In genomic region chr5:10565785-10566506, GRCh38 we compare ENCODE assay signal across 8 cellular contexts. TPM values are rescaled to one million over a fixed set of nuclear protein-coding genes. Genes with fewer than 3 reads are reported as not detected.
DNase-seq lines count a peak whose midpoint lies in the region; ATAC-seq, FAIRE-seq and TF ChIP-seq lines count a peak whose summit lies in the region.

No MANE protein-coding gene starts in this region.

- peaks cover 8% of the 10 kb centered on the region for H3K27me3 Mint-ChIP-seq in activated T-helper 1 cell treated with anti-CD3 and anti-CD28 coated beads, Interleukin-12 subunit alpha, Interleukin-12 subunit beta, Interleukin-2, Interleukin-4 antibody, amounts not matched to agents 30 ng/mL and 10 ng/mL and 1 ng/mL, durations not matched to agents 14 hours and 24 hours and 36 hours (ENCODE audit: insufficient read depth)

- H3K9ac ChIP-seq in GM23248, result peak overlapping the region; percentile 79; the same call in 1 of the 2 replicates

- no peak for TF ChIP-seq CTCF in A549 (IDR thresholded peaks at IDR 0.05)
- TF ChIP-seq CTCF in left lung (IDR thresholded peaks at IDR 0.05), result no peak

- H4K20me1 ChIP-seq in GM23248 (ENCODE audit: insufficient read depth), result no peaks in the 10 kb centered on the region

- no peak overlapping the region for H2AFZ ChIP-seq in GM23248

- H3K4me1 Mint-ChIP-seq in activated T-helper 1 cell treated with anti-CD3 and anti-CD28 coated beads, Interleukin-12 subunit alpha, Interleukin-12 subunit beta, Interleukin-2, Interleukin-4 antibody, amounts not matched to agents 30 ng/mL and 10 ng/mL and 1 ng/mL, durations not matched to agents 14 hours and 24 hours and 36 hours (ENCODE audit: low read depth), result peaks cover 43% of the 10 kb centered on the region

- peaks cover 30% of the 10 kb centered on the region for H3K79me2 ChIP-seq in GM23248 (ENCODE audit: insufficient read depth)

- H3K27ac Mint-ChIP-seq in activated T-helper 1 cell treated with anti-CD3 and anti-CD28 coated beads, Interleukin-12 subunit alpha, Interleukin-12 subunit beta, Interleukin-2, Interleukin-4 antibody, amounts not matched to agents 30 ng/mL and 10 ng/mL and 1 ng/mL, durations not matched to agents 14 hours and 24 hours and 36 hours, result peak overlapping the region; percentile 89

- H3K36me3 Mint-ChIP-seq in activated T-helper 1 cell treated with anti-CD3 and anti-CD28 coated beads, Interleukin-12 subunit alpha, Interleukin-12 subunit beta, Interleukin-2, Interleukin-4 antibody, amounts not matched to agents 30 ng/mL and 10 ng/mL and 1 ng/mL, durations not matched to agents 14 hours and 24 hours and 36 hours (ENCODE audit: low read depth), result peaks cover 9% of the 10 kb centered on the region

- TF ChIP-seq POLR2A in A549 (IDR thresholded peaks at IDR 0.05; ENCODE audit: low read length), result no peak

- H3K36me3 ChIP-seq in GM23248 (ENCODE audit: low read depth), result no peaks in the 10 kb centered on the region
- H3K36me3 ChIP-seq in left lung, result no peaks in the 10 kb centered on the region

- peak overlapping the region; percentile 95 for H3K4me3 Mint-ChIP-seq in activated T-helper 1 cell treated with anti-CD3 and anti-CD28 coated beads, Interleukin-12 subunit alpha, Interleukin-12 subunit beta, Interleukin-2, Interleukin-4 antibody, amounts not matched to agents 30 ng/mL and 10 ng/mL and 1 ng/mL, durations not matched to agents 14 hours and 24 hours and 36 hours

- H3F3A ChIP-seq in GM23248 (ENCODE audit: insufficient read depth), result no peaks in the 10 kb centered on the region

- no peak for FAIRE-seq in A549 (lab: Jason Lieb, UNC)

- H3K4me3 ChIP-seq in A549, result peak overlapping the region; percentile 89
- peak overlapping the region; percentile 79 for H3K4me3 ChIP-seq in GM23248
- H3K4me3 ChIP-seq in left lung, result peak overlapping the region; percentile 61 to 81

- WGBS in A549 (ENCODE audit: missing lambda C conversion rate), result 44% methylated on average over 10 of the region's 11 CpGs
- 34 to 36% methylated on average over 11 of the region's 11 CpGs for WGBS in GM23248 (ENCODE audit: low coverage in 1 of 2, low lambda C conversion rate in 2 of 2, missing lambda C conversion rate in 2 of 2), 2 experiments

- no peaks in the 10 kb centered on the region for H3K27me3 ChIP-seq in GM23248 (replicated peaks; ENCODE audit: insufficient read depth)
- H3K27me3 ChIP-seq in left lung, result peaks cover 26 to 44% of the 10 kb centered on the region in 2 donors

- H3K9me3 ChIP-seq in A549, result no peaks in the 10 kb centered on the region
- no peaks in the 10 kb centered on the region for H3K9me3 ChIP-seq in GM23248 (ENCODE audit: low read depth)
- no peaks in the 10 kb centered on the region for H3K9me3 ChIP-seq in left lung

- POLR2A ChIA-PET in A549 (lab: Yijun Ruan, JAX), result no interaction called here

- no peak for TF ChIP-seq RAD21 in A549 (conservative IDR thresholded peaks at IDR 0.05 in 1 of 2, IDR thresholded peaks at IDR 0.05 in 1 of 2)

- TF ChIP-seq EP300 in A549 (IDR thresholded peaks at IDR 0.05), result no peak

- peak in 1 of 2 experiments; percentile 2; a peak in 2 of 6 replicates for ATAC-seq in A549
- ATAC-seq in left lung, result no peak
- ATAC-seq in HG03460 (IDR thresholded peaks at IDR 0.05; ENCODE audit: unreplicated experiment), result no peak

- no peaks in the 10 kb centered on the region for H3K9me2 ChIP-seq in GM23248 (ENCODE audit: insufficient read depth)

- intact Hi-C loops in activated T-helper 1 cell treated with anti-CD3 and anti-CD28 coated beads, Interleukin-12 subunit alpha, Interleukin-12 subunit beta, Interleukin-2, Interleukin-4 antibody, amounts not matched to agents 30 ng/mL and 10 ng/mL and 1 ng/mL, durations not matched to agents 14 hours and 24 hours and 36 hours (cut with micrococcal nuclease), result loop anchor here (1.0 to 2.0 kb wide), 3 partner anchors 10 to 195 kb away; partner anchors contain the start of gene DAP
- intact Hi-C loops in left lung (cut with DNase I), result no loop called here

- DNase-seq in A549 (ENCODE audit: low read depth in 1 of 2, low spot score in 1 of 2), result no peak
- DNase-seq in GM23248, result peak; percentile 34
- DNase-seq in activated T-helper 1 cell treated with anti-CD3 and anti-CD28 coated beads, Interleukin-12 subunit alpha, Interleukin-12 subunit beta, Interleukin-2, Interleukin-4 antibody, amounts not matched to agents 30 ng/mL and 10 ng/mL and 1 ng/mL, durations not matched to agents 14 hours and 24 hours and 36 hours (ENCODE audit: low spot score), result no peak
- DNase-seq in left lung, result no peak
- no peak for DNase-seq in foreskin melanocyte
- DNase-seq in NCI-H2107 treated with DMSO at 0.1 percent for 48 hours (lab: John Stamatoyannopoulos, UW; ENCODE audit: unreplicated experiment), result no peak
- no peak for DNase-seq in substantia nigra (lab: John Stamatoyannopoulos, UW)

- H3K4me1 ChIP-seq in A549 (peaks cover 42% of the 10 kb centered on the region), GM23248 (ENCODE audit: insufficient read depth) (peaks cover 10% of the 10 kb centered on the region), left lung (peaks cover 11 to 48% of the 10 kb centered on the region in 2 donors)

- no peaks in the 10 kb centered on the region for H3K9me3 Mint-ChIP-seq in activated T-helper 1 cell treated with anti-CD3 and anti-CD28 coated beads, Interleukin-12 subunit alpha, Interleukin-12 subunit beta, Interleukin-2, Interleukin-4 antibody, amounts not matched to agents 30 ng/mL and 10 ng/mL and 1 ng/mL, durations not matched to agents 14 hours and 24 hours and 36 hours

- H3K4me2 ChIP-seq in A549, result peak overlapping the region; percentile 73
- peak overlapping the region; percentile 92 for H3K4me2 ChIP-seq in GM23248 (ENCODE audit: unreplicated experiment)

- CTCF ChIA-PET in A549 (lab: Yijun Ruan, JAX), result interaction anchor here (1.9 to 5.2 kb wide), 2 partner anchors 62 to 113 kb away, joined by 7 to 35 read pairs; no protein-coding TSS in a partner anchor

- H3K27ac ChIP-seq in A549, result peak overlapping the region in 1 of 2 experiments; percentile 99; a peak in 4 of 6 replicates
- H3K27ac ChIP-seq in GM23248, result no peak overlapping the region
- no peak overlapping the region for H3K27ac ChIP-seq in left lung
- no peak overlapping the region for H3K27ac ChIP-seq in substantia nigra (ENCODE audit: low read depth, low read length, poor library complexity, severe bottlenecking)

- in situ Hi-C loops in GM23248 (cut with MboI), result no loop called here

TF ChIP-seq in A549, 52 proteins besides CTCF, POLR2A, EP300 and RAD21:
- TF ChIP-seq CEBPB (IDR thresholded peaks at IDR 0.05), result no peak
- peak; percentile 71 for TF ChIP-seq MAX (IDR thresholded peaks at IDR 0.05)
- TF ChIP-seq ELK1 (IDR thresholded peaks at IDR 0.05; ENCODE audit: low read depth, low read length), result no peak

RNA-seq across cellular contexts. Expression of gene ANKRD33B, which starts 2.1 kb away (rescaled TPM):
- polyA plus RNA-seq in A549 (2011; rRNA removed) (6.9 and 8.2 TPM in 2 replicates), A549 (2017; fragmentation: RNase III; extraction: RNeasy Plus Mini Kit Qiagen cat#74134 plus additional on column Dnase treatment) (4.0 to 7.1 TPM (median 4.4 TPM) in 3 replicates), GM23248 (2016; fragmentation: Nextera tagmentation; extraction: Ambion mirVana) (0.57 and 0.71 TPM in 2 replicates)
- polyA plus RNA-seq in A549 (2012; cell fraction: cytosol; rRNA removed), result 7.3 and 11.1 TPM in 2 replicates
- 24.2 and 33.7 TPM in 2 replicates for polyA plus RNA-seq in A549 (2012; cell fraction: nucleus; rRNA removed)
- polyA minus RNA-seq in A549 (2011; rRNA and poly(A)+ RNA removed), result 24.1 and 27.2 TPM in 2 replicates
- 1.5 and 2.4 TPM in 2 replicates for total RNA-seq in GM23248 (2014; rRNA removed; shearing (Covaris generic))
- 21.4 and 21.5 TPM in 2 replicates for total RNA-seq in activated T-helper 1 cell treated with anti-CD3 and anti-CD28 coated beads, Interleukin-12 subunit alpha, Interleukin-12 subunit beta, Interleukin-2, Interleukin-4 antibody, amounts not matched to agents 30 ng/mL and 10 ng/mL and 1 ng/mL, durations not matched to agents 14 hours and 24 hours and 36 hours
- total RNA-seq in left lung, result 1 to 10 TPM; 1.8 to 6.3 TPM
